8 cellular contexts compared by ENCODE assay signal in the genomic region with DNA sequence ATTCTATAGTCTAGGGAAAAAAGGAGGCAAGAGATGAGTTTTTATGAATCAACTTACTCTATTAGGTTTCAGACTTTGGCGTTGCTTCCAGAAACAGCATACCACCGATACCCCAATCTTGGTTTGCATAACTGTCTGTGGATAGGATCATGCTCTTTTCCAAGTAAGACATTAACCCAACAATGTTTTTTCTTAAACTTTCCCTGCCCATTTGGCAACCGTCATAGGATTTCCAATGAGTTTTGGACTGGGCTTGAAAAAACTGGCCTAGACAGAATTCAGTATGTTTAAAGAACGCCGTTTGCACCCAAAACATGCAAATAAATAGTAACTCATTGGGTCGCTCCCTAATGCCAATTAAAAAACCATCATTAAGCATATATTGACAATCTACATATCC.
"Had no signal": no experiment of that assay in that cellular context is flagged by ENCODE, and none has a peak within 500 bp of the region (broad histone marks: within the 10 kb centered on the region; RNA-seq: fewer than 3 reads in every experiment).

No MANE protein-coding gene starts in this region.

- FAIRE-seq: H1, H54, HTR-8/SVneo had no signal

- H3K4me3 ChIP-seq: GM23248 had no signal

- H3K27me3 Mint-ChIP-seq: IgD-negative memory B cell had no signal

- H3K4me3 Mint-ChIP-seq: H9, IgD-negative memory B cell had no signal

- H2AFZ ChIP-seq: GM23248 had no signal

- DNase-seq: GM23248, H9, HCEC 1CT, KBM-7 had no signal

- H3K4me1 Mint-ChIP-seq: H9 had no signal

- H3K9ac ChIP-seq: GM23248 had no signal

- H3K27ac ChIP-seq: GM23248 had no signal

- H3K27ac Mint-ChIP-seq: IgD-negative memory B cell had no signal

- H3K9me3 Mint-ChIP-seq: H9, IgD-negative memory B cell had no signal
